Comparison of ENCODE assay signal across 8 cellular contexts in genomic region chr17:1647802-1648581, GRCh38. TPM values are rescaled to one million over a fixed set of nuclear protein-coding genes. Genes with fewer than 3 reads are reported as not detected.
DNase-seq lines count a peak whose midpoint lies in the region; ATAC-seq and TF ChIP-seq lines count a peak whose summit lies in the region.

No MANE protein-coding gene starts in this region.

- H3K27ac ChIP-seq in SU-DHL-6 (ENCODE audit: low read depth, low read length), result no peak overlapping the region

- H3K4me3 Mint-ChIP-seq in activated T-cell treated with anti-CD3 and anti-CD28 coated beads, Interleukin-2, amount 50 U/mL, for 24 hours, result peak overlapping the region; percentile 62
- peak overlapping the region; percentile 44 for H3K4me3 Mint-ChIP-seq in osteocyte (ENCODE audit: unreplicated experiment)

- no peaks in the 10 kb centered on the region for H3K9me3 Mint-ChIP-seq in activated T-cell treated with anti-CD3 and anti-CD28 coated beads, Interleukin-2, amount 50 U/mL, for 24 hours
- no peaks in the 10 kb centered on the region for H3K9me3 Mint-ChIP-seq in osteocyte (ENCODE audit: unreplicated experiment)

- H3K27me3 ChIP-seq in SU-DHL-6 (ENCODE audit: low read length), result no peaks in the 10 kb centered on the region

- H3K36me3 Mint-ChIP-seq in activated T-cell treated with anti-CD3 and anti-CD28 coated beads, Interleukin-2, amount 50 U/mL, for 24 hours (ENCODE audit: low read depth), result peaks cover 31% of the 10 kb centered on the region
- H3K36me3 Mint-ChIP-seq in osteocyte (ENCODE audit: unreplicated experiment), result peaks cover 10% of the 10 kb centered on the region

- no peaks in the 10 kb centered on the region for H3K79me2 ChIP-seq in SU-DHL-6 (ENCODE audit: insufficient read depth, low read length)

- H3K4me3 ChIP-seq in SU-DHL-6 (ENCODE audit: insufficient read depth, low read length, poor library complexity, severe bottlenecking), result peak overlapping the region; percentile 34
- H3K4me3 ChIP-seq in fibroblast of pulmonary artery (replicated peaks; ENCODE audit: low read depth, low read length), result peak overlapping the region; percentile 51

- no peaks in the 10 kb centered on the region for H4K20me1 ChIP-seq in SU-DHL-6 (ENCODE audit: low read depth, low read length)

- ATAC-seq in HG02852 (IDR thresholded peaks at IDR 0.05; ENCODE audit: unreplicated experiment) (no peak), GM19463 (IDR thresholded peaks at IDR 0.05; ENCODE audit: unreplicated experiment) (no peak)

- H3K27me3 Mint-ChIP-seq in activated T-cell treated with anti-CD3 and anti-CD28 coated beads, Interleukin-2, amount 50 U/mL, for 24 hours, result no peaks in the 10 kb centered on the region
- H3K27me3 Mint-ChIP-seq in osteocyte (ENCODE audit: unreplicated experiment), result no peaks in the 10 kb centered on the region

- H3K4me1 Mint-ChIP-seq in activated T-cell treated with anti-CD3 and anti-CD28 coated beads, Interleukin-2, amount 50 U/mL, for 24 hours (ENCODE audit: low read depth), result peaks cover 54% of the 10 kb centered on the region
- H3K4me1 Mint-ChIP-seq in osteocyte (ENCODE audit: unreplicated experiment), result peaks cover 13% of the 10 kb centered on the region

- peak overlapping the region; percentile 32 for H2AFZ ChIP-seq in SU-DHL-6 (ENCODE audit: low read depth, low read length, severe bottlenecking)

- no peaks in the 10 kb centered on the region for H3K9me3 ChIP-seq in SU-DHL-6 (ENCODE audit: insufficient read depth, low read length)

- peaks cover 19% of the 10 kb centered on the region; the same call in 1 of the 2 replicates for H3F3A ChIP-seq in SU-DHL-6 (ENCODE audit: insufficient read depth)

- no peak for DNase-seq in activated T-cell treated with anti-CD3 and anti-CD28 coated beads, Interleukin-2, amount 50 U/mL, for 24 hours
- DNase-seq in activated T-cell treated with anti-CD3 and anti-CD28 coated beads, Interleukin-2, amount 50 U/mL, for 1 hour, result no peak
- DNase-seq in fibroblast of pulmonary artery (ENCODE audit: low read depth) (peak; percentile 25), osteocyte (ENCODE audit: extremely low spot score, unreplicated experiment) (no peak), GDM1 (lab: John Stamatoyannopoulos, UW) (no peak)

- no peaks in the 10 kb centered on the region for H3K36me3 ChIP-seq in SU-DHL-6 (ENCODE audit: low read length)

- peak overlapping the region; percentile 47 for H3K4me2 ChIP-seq in SU-DHL-6 (ENCODE audit: low read depth, low read length, poor library complexity, severe bottlenecking)

- TF ChIP-seq CTCF in SU-DHL-6 (IDR thresholded peaks at IDR 0.05; ENCODE audit: insufficient read depth, low read length, poor library complexity, severe bottlenecking), result no peak
- TF ChIP-seq CTCF in fibroblast of pulmonary artery (IDR thresholded peaks at IDR 0.05; ENCODE audit: low read length, missing control alignments), result peak; percentile 12
- TF ChIP-seq CTCF in osteocyte (IDR thresholded peaks at IDR 0.05), result no peak

- no peaks in the 10 kb centered on the region for H3K9me2 ChIP-seq in SU-DHL-6 (replicated peaks; ENCODE audit: insufficient read depth, low read length)

- peak overlapping the region; percentile 47 for H3K9ac ChIP-seq in SU-DHL-6 (ENCODE audit: low read length)

- no peak overlapping the region for H3K27ac Mint-ChIP-seq in activated T-cell treated with anti-CD3 and anti-CD28 coated beads, Interleukin-2, amount 50 U/mL, for 24 hours
- H3K27ac Mint-ChIP-seq in osteocyte (ENCODE audit: unreplicated experiment), result no peak overlapping the region

RNA-seq across cellular contexts. Expression of gene RILP, which starts 1.7 kb away (rescaled TPM):
- 1.2 and 2.6 TPM in 2 replicates for total RNA-seq in osteocyte

RNA-seq across cellular contexts. Expression of gene SCARF1, which starts 2.5 kb away (rescaled TPM):
- 0.21 and 0.64 TPM in 2 replicates for total RNA-seq in osteocyte

RNA-seq across cellular contexts. Expression of gene SLC43A2, which starts 19.4 kb away (rescaled TPM):
- 4.7 and 7.3 TPM in 2 replicates for total RNA-seq in osteocyte

RNA-seq across cellular contexts. Expression of gene PRPF8, which starts 36.7 kb away (rescaled TPM):
- total RNA-seq in osteocyte, result 238 and 262 TPM in 2 replicates
